8 cellular contexts compared by ENCODE assay signal in genomic region chr4:38674206-38675144, GRCh38. TPM values are rescaled to one million over a fixed set of nuclear protein-coding genes. Genes with fewer than 3 reads are reported as not detected.
DNase-seq lines count a peak whose midpoint lies in the region; ATAC-seq and TF ChIP-seq lines count a peak whose summit lies in the region.

No MANE protein-coding gene starts in this region.

- H3K9me3 ChIP-seq in subcutaneous abdominal adipose tissue (ENCODE audit: control insufficient read depth in 5 of 5, low read length in 5 of 5): no peaks in the 10 kb centered on the region

- peak overlapping the region; percentile 94 for H3K27ac ChIP-seq in subcutaneous abdominal adipose tissue (ENCODE audit: low read depth, low read length)

- H3K9me3 Mint-ChIP-seq in activated naive CD4-positive, alpha-beta T cell treated with anti-CD3 and anti-CD28 coated beads, Interleukin-2, amount 50 U/mL, for 72 hours: no peaks in the 10 kb centered on the region

- H3K9ac ChIP-seq in subcutaneous abdominal adipose tissue (ENCODE audit: low read length in 5 of 5): peak overlapping the region in 4 of 5 donors; percentile 37 to 57 (median 48)

- H3K36me3 Mint-ChIP-seq in activated naive CD4-positive, alpha-beta T cell treated with anti-CD3 and anti-CD28 coated beads, Interleukin-2, amount 50 U/mL, for 72 hours: no peaks in the 10 kb centered on the region

- peaks cover 35 to 87% (median 83%) of the 10 kb centered on the region in 5 donors for H3K4me1 ChIP-seq in subcutaneous abdominal adipose tissue (ENCODE audit: control insufficient read depth in 5 of 5, insufficient read depth in 5 of 5, low read length in 5 of 5)

- H3K27ac Mint-ChIP-seq in activated naive CD4-positive, alpha-beta T cell treated with anti-CD3 and anti-CD28 coated beads, Interleukin-2, amount 50 U/mL, for 72 hours: peak overlapping the region in 1 of 2 donors; percentile 30

- ATAC-seq in activated naive CD4-positive, alpha-beta T cell treated with anti-CD3 and anti-CD28 coated beads, Interleukin-2, amount 50 U/mL, for 72 hours: peak; percentile 34 to 35
- no peak for ATAC-seq in GM21515 (IDR thresholded peaks at IDR 0.05; ENCODE audit: unreplicated experiment)

- no peaks in the 10 kb centered on the region for H3K27me3 ChIP-seq in kidney epithelial cell (ENCODE audit: control insufficient read depth, insufficient read depth, low read length)
- H3K27me3 ChIP-seq in subcutaneous abdominal adipose tissue (ENCODE audit: control insufficient read depth in 5 of 5, insufficient read depth in 4 of 5, low read length in 5 of 5): no peaks in the 10 kb centered on the region

- TF ChIP-seq CTCF in kidney epithelial cell (IDR thresholded peaks at IDR 0.05; ENCODE audit: insufficient read depth, low read length, poor library complexity, severe bottlenecking): no peak

- H3K4me3 ChIP-seq in kidney epithelial cell (ENCODE audit: low read depth, low read length) (peak overlapping the region; percentile 9), subcutaneous abdominal adipose tissue (ENCODE audit: low read depth in 1 of 5, low read length in 5 of 5) (peak overlapping the region in 4 of 5 donors; percentile 2 to 37 (median 36))

- peak; percentile 14 for DNase-seq in NCI-H748 (lab: John Stamatoyannopoulos, UW; ENCODE audit: unreplicated experiment)
- DNase-seq in NCI-H748 treated with DMSO at 0.1 percent for 48 hours (lab: John Stamatoyannopoulos, UW): no peak
- DNase-seq in activated naive CD4-positive, alpha-beta T cell treated with anti-CD3 and anti-CD28 coated beads, Interleukin-2, amount 50 U/mL, for 72 hours (ENCODE audit: low spot score in 2 of 2): no peak
- no peak for DNase-seq in kidney epithelial cell (ENCODE audit: low read depth)
- no peak for DNase-seq in stimulated activated CD4-positive, alpha-beta T cell treated with anti-CD3 and anti-CD28 coated beads, Interleukin-2, amount 100 ng/mL, for 24 hours
- DNase-seq in DMS153 treated with DMSO at 0.1 percent for 48 hours (lab: John Stamatoyannopoulos, UW; ENCODE audit: unreplicated experiment): no peak

- peaks cover 1% of the 10 kb centered on the region for H3K36me3 ChIP-seq in kidney epithelial cell (ENCODE audit: control insufficient read depth, insufficient read depth, low read length)
- H3K36me3 ChIP-seq in subcutaneous abdominal adipose tissue (ENCODE audit: control insufficient read depth in 5 of 5, insufficient read depth in 5 of 5, low read length in 5 of 5): peaks cover 0 to 4% (median 0%) of the 10 kb centered on the region in 5 donors

RNA-seq across cellular contexts. Expression of gene KLF3, which starts 10.5 kb away (rescaled TPM):
- 10 to 100 TPM in 1 of 2 donors, 1 to 10 TPM in 1; 6.9 to 10.1 TPM for total RNA-seq in activated naive CD4-positive, alpha-beta T cell treated with anti-CD3 and anti-CD28 coated beads, Interleukin-2, amount 50 U/mL, for 72 hours
- 39.2 and 45.4 TPM in 2 replicates for total RNA-seq in kidney epithelial cell
